Comparison of ENCODE assay signal across 30 cellular contexts in the genomic region with DNA sequence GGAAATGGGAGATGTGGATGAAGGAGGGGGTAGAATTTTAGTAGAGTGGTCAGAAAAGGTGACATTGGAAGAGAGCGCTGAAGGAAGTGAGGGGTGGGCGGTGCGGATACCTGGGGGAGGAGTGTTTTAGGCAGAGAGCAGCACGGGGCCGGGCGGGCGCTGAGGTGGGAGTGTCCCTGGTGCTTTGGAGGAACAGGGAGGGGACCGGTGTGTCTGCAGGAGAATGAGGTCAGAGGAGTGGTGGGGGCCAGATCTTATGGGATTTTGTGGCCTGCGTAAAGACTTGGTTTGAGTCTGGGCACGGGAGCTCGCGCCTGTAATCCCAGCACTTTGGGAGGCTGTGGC. TPM values are rescaled to one million over a fixed set of nuclear protein-coding genes. Genes with fewer than 3 reads are reported as not detected.
"Had no signal": no experiment of that assay in that cellular context is flagged by ENCODE, and none has a peak within 500 bp of the region (broad histone marks: within the 10 kb centered on the region; RNA-seq: fewer than 3 reads in every experiment).

No MANE protein-coding gene starts in this region.

- ATAC-seq: foreskin keratinocyte; gastroesophageal sphincter; heart left ventricle; left cardiac atrium; left lung; naive thymus-derived CD4-positive, alpha-beta T cell; sciatic nerve had no signal

- H3K4me3 ChIP-seq: esophagus muscularis mucosa, gastroesophageal sphincter, heart left ventricle, hepatocyte, left lung, prostate gland, right atrium auricular region, smooth muscle cell, stomach, thoracic aorta, tibial nerve, upper lobe of left lung had no signal

- H3K9me3 Mint-ChIP-seq: nephron had no signal

- H3K4me1 ChIP-seq: foreskin keratinocyte, prostate gland had no signal

- H3K4me2 ChIP-seq: hepatocyte, smooth muscle cell had no signal

- H3K36me3 ChIP-seq: esophagus muscularis mucosa, gastroesophageal sphincter, heart left ventricle, left lung, prostate gland, right atrium auricular region, stomach, thoracic aorta, tibial nerve, upper lobe of left lung had no signal

- DNase-seq: cerebellar nuclear complex; effector memory CD4-positive, alpha-beta T cell; foreskin keratinocyte; heart left ventricle; kidney; left cardiac atrium; left lung; mesenchymal stem cell; midbrain; naive thymus-derived CD4-positive, alpha-beta T cell; occipital lobe; stimulated activated CD4-positive, alpha-beta T cell treated with anti-CD3 and anti-CD28 coated beads, Interleukin-12 subunit alpha, Interleukin-12 subunit beta, amount 100 ng/mL, for 4 hours; stimulated activated CD4-positive, alpha-beta T cell treated with anti-CD3 and anti-CD28 coated beads, Interleukin-1b, Interleukin-23, amount 100 ng/mL, for 48 hours; stimulated activated CD4-positive, alpha-beta T cell treated with anti-CD3 and anti-CD28 coated beads, Interleukin-4, amount 100 ng/mL, for 1 hour; stimulated activated CD8-positive, alpha-beta memory T cell treated with anti-CD3 and anti-CD28 coated beads, Interleukin-4, amount 100 ng/mL, for 48 hours; stimulated activated naive CD4-positive, alpha-beta T cell treated with Interleukin-2 at 50 U/mL for 16 hours; stomach had no signal

- H3K27me3 ChIP-seq: right atrium auricular region had no signal

- H3K9me3 ChIP-seq: esophagus muscularis mucosa, gastroesophageal sphincter, heart left ventricle, left lung, prostate gland, right atrium auricular region, stomach, thoracic aorta, tibial nerve, upper lobe of left lung had no signal

- H3K36me3 Mint-ChIP-seq: naive thymus-derived CD4-positive, alpha-beta T cell had no signal

- H2AFZ ChIP-seq: hepatocyte had no signal

- H3K27ac ChIP-seq: foreskin keratinocyte, heart left ventricle, hepatocyte, left lung, prostate gland, right atrium auricular region, stomach, upper lobe of left lung had no signal

RNA-seq across cellular contexts. Expression of a gene that starts 5.8 kb away (rescaled TPM):
- total RNA-seq: endothelial cell of umbilical vein, epithelial cell of proximal tubule, foreskin keratinocyte, hepatocyte had no signal
- polyA plus RNA-seq: endothelial cell of umbilical vein; foreskin keratinocyte; hepatocyte; naive thymus-derived CD4-positive, alpha-beta T cell had no signal
